In the genomic region with DNA sequence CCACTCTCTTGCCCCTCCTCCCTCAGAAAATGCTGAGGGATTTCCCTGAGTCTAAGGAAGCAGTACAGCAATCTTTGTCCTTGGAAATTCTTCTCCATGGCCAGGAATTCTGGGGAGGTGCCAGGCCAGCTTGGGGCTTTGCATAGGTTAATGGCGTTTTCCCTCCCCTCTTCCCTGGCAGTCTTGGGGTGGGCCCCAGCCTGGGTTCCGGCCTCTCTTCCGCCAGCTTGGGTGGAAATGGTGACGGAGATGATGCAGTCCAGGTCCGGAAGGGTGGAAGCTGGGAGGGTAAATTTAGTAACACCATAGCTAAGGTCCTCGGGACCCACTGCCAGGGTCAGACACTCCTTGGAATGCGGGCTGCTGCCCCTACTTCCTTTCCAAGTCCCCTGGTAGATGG, we compare ENCODE assay signal across 12 cellular contexts. TPM values are rescaled to one million over a fixed set of nuclear protein-coding genes. Genes with fewer than 3 reads are reported as not detected.
A peak's percentile ranks its signal among the peaks of the same experiment; 100 is the strongest.
DNase-seq lines count a peak whose midpoint lies in the region; ATAC-seq and TF ChIP-seq lines count a peak whose summit lies in the region.
"Had no signal": no experiment of that assay in that cellular context is flagged by ENCODE, and none has a peak within 500 bp of the region (broad histone marks: within the 10 kb centered on the region; RNA-seq: fewer than 3 reads in every experiment).

No MANE protein-coding gene starts in this region.

- CTCF ChIA-PET in T-cell (lab: Charles Lee): interaction anchor here (0.6 to 3.0 kb wide), 5 partner anchors 17 to 214 kb away, joined by 3 to 23 read pairs (median 4); a partner anchor contains a TSS
- CTCF ChIA-PET in activated CD4-positive, alpha-beta memory T cell treated with anti-CD3 and anti-CD28 coated beads for 36 hours (lab: Charles Lee): interaction anchor here (0.8 to 11.7 kb wide), 8 partner anchors 13 to 805 kb away, joined by 3 to 137 read pairs (median 4); a partner anchor contains a TSS

- no peak for TF ChIP-seq POLR2A in prostate gland (IDR thresholded peaks at IDR 0.05)

- no peaks in the 10 kb centered on the region for H3K9me3 ChIP-seq in BLaER1
- H3K9me3 ChIP-seq in right atrium auricular region: no peaks in the 10 kb centered on the region
- H3K9me3 ChIP-seq in prostate gland: no peaks in the 10 kb centered on the region

- peak overlapping the region; percentile 20 for H3K4me2 ChIP-seq in BLaER1

- peaks cover 6% of the 10 kb centered on the region for H3K36me3 Mint-ChIP-seq in chondrocyte (ENCODE audit: low read depth)
- H3K36me3 Mint-ChIP-seq in T-cell: no peaks in the 10 kb centered on the region
- H3K36me3 Mint-ChIP-seq in activated CD4-positive, alpha-beta memory T cell treated with anti-CD3 and anti-CD28 coated beads for 36 hours: no peaks in the 10 kb centered on the region

- POLR2A ChIA-PET in T-cell (lab: Charles Lee): interaction anchor here in 1 of 2 donors (0.7 kb wide), 1 partner anchor 14 kb away, joined by 3 read pairs; no protein-coding TSS in a partner anchor
- POLR2A ChIA-PET in activated CD4-positive, alpha-beta memory T cell treated with anti-CD3 and anti-CD28 coated beads for 36 hours (lab: Charles Lee): interaction anchor here (0.6 to 1.1 kb wide), 2 partner anchors 18 to 464 kb away, joined by 3 to 4 read pairs; no protein-coding TSS in a partner anchor

- H3K27me3 Mint-ChIP-seq in chondrocyte (ENCODE audit: low read depth) (no peaks in the 10 kb centered on the region), T-cell (peaks cover 0 to 18% of the 10 kb centered on the region in 2 donors)
- H3K27me3 Mint-ChIP-seq in activated CD4-positive, alpha-beta memory T cell treated with anti-CD3 and anti-CD28 coated beads for 36 hours: peaks cover 12% of the 10 kb centered on the region
- H3K27me3 Mint-ChIP-seq: central memory CD8-positive, alpha-beta T cell had no signal

- H3K36me3 ChIP-seq in BLaER1: no peaks in the 10 kb centered on the region
- peaks cover 41% of the 10 kb centered on the region for H3K36me3 ChIP-seq in right atrium auricular region
- no peaks in the 10 kb centered on the region for H3K36me3 ChIP-seq in prostate gland

- H3K27ac Mint-ChIP-seq in chondrocyte (ENCODE audit: unreplicated experiment): peak overlapping the region; percentile 90
- no peak overlapping the region for H3K27ac Mint-ChIP-seq in T-cell
- no peak overlapping the region for H3K27ac Mint-ChIP-seq in activated CD4-positive, alpha-beta memory T cell treated with anti-CD3 and anti-CD28 coated beads for 36 hours

- H3K4me3 Mint-ChIP-seq in chondrocyte (ENCODE audit: unreplicated experiment) (peak overlapping the region; percentile 54), T-cell (peak overlapping the region in 1 of 3 donors; percentile 30)
- H3K4me3 Mint-ChIP-seq in activated CD4-positive, alpha-beta memory T cell treated with anti-CD3 and anti-CD28 coated beads for 36 hours: no peak overlapping the region
- H3K4me3 Mint-ChIP-seq: central memory CD8-positive, alpha-beta T cell had no signal

- H3K4me1 Mint-ChIP-seq in chondrocyte (ENCODE audit: low read depth) (peaks cover 78% of the 10 kb centered on the region), T-cell (peaks cover 19 to 25% (median 20%) of the 10 kb centered on the region in 3 donors)
- H3K4me1 Mint-ChIP-seq in activated CD4-positive, alpha-beta memory T cell treated with anti-CD3 and anti-CD28 coated beads for 36 hours (ENCODE audit: low read depth): peaks cover 22% of the 10 kb centered on the region

- peak; percentile 59 for DNase-seq in chondrocyte (ENCODE audit: low spot score)
- DNase-seq in right atrium auricular region (ENCODE audit: low spot score): no peak
- DNase-seq in prostate gland (ENCODE audit: low spot score): no peak
- no peak for DNase-seq in NCI-H524 treated with DMSO at 0.1 percent for 48 hours (lab: John Stamatoyannopoulos, UW)
- no peak for DNase-seq in T-cell
- DNase-seq in activated CD4-positive, alpha-beta memory T cell treated with anti-CD3 and anti-CD28 coated beads for 36 hours: no peak
- DNase-seq: foreskin melanocyte, GDM1, NCI-H1930 had no signal

- H3K9me3 Mint-ChIP-seq in chondrocyte (ENCODE audit: low read depth) (no peaks in the 10 kb centered on the region), T-cell (no peaks in the 10 kb centered on the region)
- H3K9me3 Mint-ChIP-seq in activated CD4-positive, alpha-beta memory T cell treated with anti-CD3 and anti-CD28 coated beads for 36 hours: no peaks in the 10 kb centered on the region
- H3K9me3 Mint-ChIP-seq: central memory CD8-positive, alpha-beta T cell had no signal

- peaks cover 73% of the 10 kb centered on the region for H3K27me3 ChIP-seq in BLaER1
- no peaks in the 10 kb centered on the region for H3K27me3 ChIP-seq in right atrium auricular region
- no peaks in the 10 kb centered on the region for H3K27me3 ChIP-seq in prostate gland (replicated peaks; ENCODE audit: insufficient read depth)

- WGBS in prostate gland: 56% methylated on average over 7 of the region's 7 CpGs

- TF ChIP-seq CTCF in chondrocyte (IDR thresholded peaks at IDR 0.05): no peak
- no peak for TF ChIP-seq CTCF in right atrium auricular region (IDR thresholded peaks at IDR 0.05)
- TF ChIP-seq CTCF in prostate gland (IDR thresholded peaks at IDR 0.05): no peak

- intact Hi-C loops in prostate gland (cut with DNase I): no loop called here
- intact Hi-C loops in activated CD4-positive, alpha-beta memory T cell treated with anti-CD3 and anti-CD28 coated beads for 36 hours (cut with micrococcal nuclease): no loop called here

- H3K27ac ChIP-seq in BLaER1: no peak overlapping the region
- H3K27ac ChIP-seq in right atrium auricular region: peak overlapping the region; percentile 89 to 90
- peak overlapping the region; percentile 28 to 52 for H3K27ac ChIP-seq in prostate gland

- no peak overlapping the region for H3K9ac ChIP-seq in BLaER1

- H4K20me1 ChIP-seq in BLaER1: peaks cover 31% of the 10 kb centered on the region

- no peak for ATAC-seq in T-cell (replicated peaks in 1 of 4)
- ATAC-seq in GM18870 (IDR thresholded peaks at IDR 0.05; ENCODE audit: unreplicated experiment): no peak

- H3K4me3 ChIP-seq in BLaER1: no peak overlapping the region
- H3K4me3 ChIP-seq in right atrium auricular region: no peak overlapping the region
- H3K4me3 ChIP-seq in prostate gland: no peak overlapping the region

- H3K4me1 ChIP-seq in BLaER1 (peaks cover 45% of the 10 kb centered on the region), right atrium auricular region (peaks cover 0 to 85% of the 10 kb centered on the region in 2 donors), prostate gland (replicated peaks) (peaks cover 5% of the 10 kb centered on the region)

RNA-seq across cellular contexts. Expression of a gene that starts 5.0 kb away (rescaled TPM):
- 164 to 271 TPM (median 179 TPM) in 3 replicates for total RNA-seq in chondrocyte
- 100 to 1,000 TPM; 102 to 105 TPM for total RNA-seq in right atrium auricular region
- 100 to 1,000 TPM in 1 of 2 donors, 10 to 100 TPM in 1; 74.5 to 113 TPM for total RNA-seq in prostate gland
- total RNA-seq in T-cell: 1 to 10 TPM; 1.8 to 7.8 (median 4.0) TPM
- 1 to 10 TPM; 2.0 to 2.4 TPM for total RNA-seq in activated CD4-positive, alpha-beta memory T cell treated with anti-CD3 and anti-CD28 coated beads for 36 hours

RNA-seq across cellular contexts. Expression of a gene that starts 40.2 kb away (rescaled TPM):
- total RNA-seq in chondrocyte (233 to 265 TPM (median 240 TPM) in 3 replicates), right atrium auricular region (100 to 1,000 TPM; 103 to 111 TPM), prostate gland (100 to 1,000 TPM; 108 to 132 TPM), T-cell (100 to 1,000 TPM in 3 of 5 donors, 10 to 100 TPM in 2; 80.6 to 117 (median 111) TPM)
- 100 to 1,000 TPM; 180 to 182 TPM for total RNA-seq in activated CD4-positive, alpha-beta memory T cell treated with anti-CD3 and anti-CD28 coated beads for 36 hours

RNA-seq across cellular contexts. Expression of a gene that starts 46.6 kb away (rescaled TPM):
- total RNA-seq in chondrocyte (16.2 to 22.7 TPM (median 16.6 TPM) in 3 replicates), right atrium auricular region (10 to 100 TPM; 19.3 to 26.1 TPM), prostate gland (10 to 100 TPM; 38.9 to 48.4 TPM), T-cell (10 to 100 TPM in 3 of 5 donors, 1 to 10 TPM in 2; 7.0 to 12.4 (median 11.3) TPM)
- 10 to 100 TPM; 16.0 to 17.1 TPM for total RNA-seq in activated CD4-positive, alpha-beta memory T cell treated with anti-CD3 and anti-CD28 coated beads for 36 hours

Comparison
In these comparisons a context has a peak if more than half of its experiments do, and no peak if none do; other contexts are left out.
1. RNA of a gene that starts 5.0 kb away (total RNA-seq): 164 to 271 TPM in chondrocyte, 74.5 to 113 TPM in prostate gland and 102 to 105 TPM in right atrium auricular region; 1.8 to 7.8 TPM in T-cell and 2.0 to 2.4 TPM in activated CD4-positive, alpha-beta memory T cell treated with anti-CD3 and anti-CD28 coated beads for 36 hours; every median in the first group is over 4 times any median in the second.